ENCODE assay signal across 9 cellular contexts in genomic region chr5:145587308-145588071, GRCh38.
DNase-seq lines count a peak whose midpoint lies in the region; ATAC-seq and TF ChIP-seq lines count a peak whose summit lies in the region.
"Had no signal": no experiment of that assay in that cellular context is flagged by ENCODE, and none has a peak within 500 bp of the region (broad histone marks: within the 10 kb centered on the region; RNA-seq: fewer than 3 reads in every experiment).

No MANE protein-coding gene starts in this region.

- H3K27me3 ChIP-seq in ACC112 (ENCODE audit: insufficient read depth, low read length) (no peaks in the 10 kb centered on the region), hepatocyte (no peaks in the 10 kb centered on the region)

- no peak overlapping the region for H3K4me3 Mint-ChIP-seq in activated T-helper 17 cell treated with anti-CD3 and anti-CD28 coated beads, Interleukin-2, amount 50 U/mL, for 72 hours
- no peak overlapping the region for H3K4me3 Mint-ChIP-seq in natural killer cell treated with Interleukin-12 subunit alpha and Interleukin-12 subunit beta and Interleukin-15 and Interleukin-18, amount 100 ng/mL, for 72 hours

- TF ChIP-seq CTCF in hepatocyte (IDR thresholded peaks at IDR 0.05; ENCODE audit: poor library complexity) = no peak

- peak overlapping the region; percentile 32 for H3K4me2 ChIP-seq in hepatocyte

- H3K36me3 Mint-ChIP-seq in activated T-helper 17 cell treated with anti-CD3 and anti-CD28 coated beads, Interleukin-2, amount 50 U/mL, for 72 hours (ENCODE audit: low read depth) = no peaks in the 10 kb centered on the region
- H3K36me3 Mint-ChIP-seq in natural killer cell treated with Interleukin-12 subunit alpha and Interleukin-12 subunit beta and Interleukin-15 and Interleukin-18, amount 100 ng/mL, for 72 hours = no peaks in the 10 kb centered on the region

- ATAC-seq in activated T-helper 17 cell treated with anti-CD3 and anti-CD28 coated beads, Interleukin-2, amount 50 U/mL, for 72 hours (replicated peaks) = peak; percentile 81
- ATAC-seq in natural killer cell treated with Interleukin-12 subunit alpha and Interleukin-12 subunit beta and Interleukin-15 and Interleukin-18, amount 100 ng/mL, for 72 hours = no peak

- no peak overlapping the region for H3K27ac Mint-ChIP-seq in activated T-helper 17 cell treated with anti-CD3 and anti-CD28 coated beads, Interleukin-2, amount 50 U/mL, for 72 hours
- no peak overlapping the region for H3K27ac Mint-ChIP-seq in natural killer cell treated with Interleukin-12 subunit alpha and Interleukin-12 subunit beta and Interleukin-15 and Interleukin-18, amount 100 ng/mL, for 72 hours

- no peaks in the 10 kb centered on the region for H3K9me2 ChIP-seq in hepatocyte (replicated peaks; ENCODE audit: insufficient read depth)

- DNase-seq in GOT3 (lab: John Stamatoyannopoulos, UW) (peak; percentile 18), hepatocyte (ENCODE audit: low spot score) (peak; percentile 78), NCI-H345 (lab: John Stamatoyannopoulos, UW) (no peak), NCI-H2081 (lab: John Stamatoyannopoulos, UW) (no peak), Kasumi-1 (lab: John Stamatoyannopoulos, UW) (no peak)
- DNase-seq in natural killer cell treated with Interleukin-12 subunit alpha and Interleukin-12 subunit beta and Interleukin-15 and Interleukin-18, amount 100 ng/mL, for 72 hours (ENCODE audit: low spot score) = no peak
- DNase-seq: DMS 273 treated with DMSO at 0.1 percent for 48 hours had no signal

- WGBS in hepatocyte (ENCODE audit: low lambda C conversion rate, missing lambda C conversion rate) = 74% methylated on average over 6 of the region's 6 CpGs

- no peaks in the 10 kb centered on the region for H3K27me3 Mint-ChIP-seq in activated T-helper 17 cell treated with anti-CD3 and anti-CD28 coated beads, Interleukin-2, amount 50 U/mL, for 72 hours
- no peaks in the 10 kb centered on the region for H3K27me3 Mint-ChIP-seq in natural killer cell treated with Interleukin-12 subunit alpha and Interleukin-12 subunit beta and Interleukin-15 and Interleukin-18, amount 100 ng/mL, for 72 hours

- H3K4me1 Mint-ChIP-seq in activated T-helper 17 cell treated with anti-CD3 and anti-CD28 coated beads, Interleukin-2, amount 50 U/mL, for 72 hours = peaks cover 4% of the 10 kb centered on the region
- H3K4me1 Mint-ChIP-seq in natural killer cell treated with Interleukin-12 subunit alpha and Interleukin-12 subunit beta and Interleukin-15 and Interleukin-18, amount 100 ng/mL, for 72 hours (ENCODE audit: low read depth in 2 of 2) = no peaks in the 10 kb centered on the region

- H3K4me3 ChIP-seq in ACC112 (ENCODE audit: low read depth, low read length) = no peak overlapping the region
- H3K4me3 ChIP-seq in hepatocyte = no peak overlapping the region

- H2AFZ ChIP-seq in ACC112 (ENCODE audit: low read length, unreplicated experiment) (peak overlapping the region; percentile 3), hepatocyte (no peak overlapping the region)

- H3K36me3 ChIP-seq in ACC112 (ENCODE audit: insufficient read depth, low read length) = no peaks in the 10 kb centered on the region
- no peaks in the 10 kb centered on the region for H3K36me3 ChIP-seq in hepatocyte (replicated peaks; ENCODE audit: insufficient read depth, low read depth)

- peaks cover 7% of the 10 kb centered on the region for H3K9me3 Mint-ChIP-seq in activated T-helper 17 cell treated with anti-CD3 and anti-CD28 coated beads, Interleukin-2, amount 50 U/mL, for 72 hours
- H3K9me3 Mint-ChIP-seq in natural killer cell treated with Interleukin-12 subunit alpha and Interleukin-12 subunit beta and Interleukin-15 and Interleukin-18, amount 100 ng/mL, for 72 hours = peaks cover 19% of the 10 kb centered on the region

- H3K27ac ChIP-seq in ACC112 (ENCODE audit: low read depth, low read length) (peak overlapping the region; percentile 45), hepatocyte (peak overlapping the region; percentile 69)

- peaks cover 19% of the 10 kb centered on the region for H3K4me1 ChIP-seq in ACC112 (ENCODE audit: control insufficient read depth, insufficient read depth, low read length, unreplicated experiment)
- peaks cover 20% of the 10 kb centered on the region for H3K4me1 ChIP-seq in hepatocyte (ENCODE audit: insufficient read depth)

- H3K79me2 ChIP-seq in ACC112 (ENCODE audit: control insufficient read depth, insufficient read depth, low read length, unreplicated experiment) (no peaks in the 10 kb centered on the region), hepatocyte (no peaks in the 10 kb centered on the region)

- no peaks in the 10 kb centered on the region for H3K9me3 ChIP-seq in hepatocyte (ENCODE audit: low read depth)

- no peaks in the 10 kb centered on the region for H4K20me1 ChIP-seq in hepatocyte (ENCODE audit: insufficient read depth, poor library complexity, severe bottlenecking)

Comparison
In these comparisons a context has a peak if more than half of its experiments do, and no peak if none do; other contexts are left out.
1. DNase-seq: peak in GOT3 (single experiment) and hepatocyte (single experiment); none in NCI-H345 (single experiment), NCI-H2081 (0 of 2), Kasumi-1 (0 of 2) and natural killer cell treated with Interleukin-12 subunit alpha and Interleukin-12 subunit beta and Interleukin-15 and Interleukin-18, amount 100 ng/mL, for 72 hours (single experiment).